Comparison of ENCODE assay signal across 15 cellular contexts in the genomic region with DNA sequence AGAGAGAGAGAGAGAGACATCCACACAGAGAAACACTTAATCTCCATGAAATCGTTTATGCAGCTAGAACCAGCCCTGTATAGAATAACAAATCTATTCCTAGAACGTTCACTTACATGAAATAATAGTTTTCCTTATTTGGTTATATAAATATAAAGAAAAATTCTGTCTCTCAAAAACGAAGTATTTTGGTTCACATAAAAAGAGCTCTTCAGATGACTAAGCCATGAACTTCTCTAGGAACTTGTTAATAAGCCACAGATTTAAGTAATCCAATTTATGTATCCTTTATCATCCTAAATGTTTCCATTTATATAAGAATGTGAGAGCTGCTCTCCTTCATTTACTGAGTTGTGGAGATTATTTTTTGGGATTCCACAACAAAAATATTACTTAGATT.
DNase-seq lines count a peak whose midpoint lies in the region; TF ChIP-seq lines count a peak whose summit lies in the region.
"Had no signal": no experiment of that assay in that cellular context is flagged by ENCODE, and none has a peak within 500 bp of the region (broad histone marks: within the 10 kb centered on the region; RNA-seq: fewer than 3 reads in every experiment).

No MANE protein-coding gene starts in this region.

- H3K4me3 ChIP-seq in astrocyte of the spinal cord (ENCODE audit: low read depth, low read length), result no peak overlapping the region
- no peak overlapping the region for H3K4me3 ChIP-seq in retinal pigment epithelial cell (ENCODE audit: low read length)
- H3K4me3 ChIP-seq in dorsolateral prefrontal cortex, result no peak overlapping the region
- H3K4me3 ChIP-seq: A549, GM12878 had no signal

- DNase-seq in ELR (ENCODE audit: low read depth) (peak; percentile 23), LHCN-M2 (ENCODE audit: low read depth) (peak; percentile 3), astrocyte of the spinal cord (ENCODE audit: low read depth, low spot score) (peak; percentile 28), retinal pigment epithelial cell (ENCODE audit: low read depth) (peak; percentile 57), posterior cingulate gyrus (no peak), dorsolateral prefrontal cortex (no peak)
- no peak for DNase-seq in activated CD4-positive, alpha-beta T cell treated with anti-CD3 and anti-CD28 coated beads, Interleukin-2, amount 50 U/mL, for 1 hour
- DNase-seq: CD8-positive, alpha-beta T cell; COR-L47; DMS153; DMS79 treated with DMSO at 0.1 percent for 48 hours; GOT3; H9 had no signal

- no peak overlapping the region for H3K27ac ChIP-seq in dorsolateral prefrontal cortex
- H3K27ac ChIP-seq: A549 had no signal

- no peaks in the 10 kb centered on the region for H3K27me3 ChIP-seq in dorsolateral prefrontal cortex

- no peak for TF ChIP-seq CTCF in astrocyte of the spinal cord (IDR thresholded peaks at IDR 0.05; ENCODE audit: low read depth, low read length)
- no peak for TF ChIP-seq CTCF in retinal pigment epithelial cell (conservative IDR thresholded peaks at IDR 0.05; ENCODE audit: low read depth, low read length)
- TF ChIP-seq CTCF in dorsolateral prefrontal cortex (IDR thresholded peaks at IDR 0.05 in 54 of 56, conservative IDR thresholded peaks at IDR 0.05 in 2 of 56; ENCODE audit: low read depth in 1 of 56, partially characterized antibody in 56 of 56), result no peak

- in situ Hi-C loops in astrocyte of the spinal cord (cut with HindIII; ENCODE audit: low sequenced_read_pairs), result no loop called here

- intact Hi-C loops in posterior cingulate gyrus (cut with DNase I) (no loop called here), dorsolateral prefrontal cortex (cut with DNase I) (no loop called here)

Comparison
In these comparisons a context has a peak if more than half of its experiments do, and no peak if none do; other contexts are left out.
1. DNase-seq: peak in ELR (single experiment), LHCN-M2 (single experiment), astrocyte of the spinal cord (single experiment) and retinal pigment epithelial cell (single experiment); none in posterior cingulate gyrus (0 of 10), dorsolateral prefrontal cortex (0 of 10) and activated CD4-positive, alpha-beta T cell treated with anti-CD3 and anti-CD28 coated beads, Interleukin-2, amount 50 U/mL, for 1 hour (single experiment).